ENCODE assay signal across 1 cellular context in genomic region chr10:121831777-121832176, GRCh38.
TF ChIP-seq lines count a peak whose summit lies in the region.

No MANE protein-coding gene starts in this region.

TF ChIP-seq in HEK293, 187 proteins besides CTCF, POLR2A, EP300 and RAD21 (continued from another document and continues in another):
- peak; percentile 70; the same call in 1 of the 2 replicates for TF ChIP-seq ZNF324 (tag by site-specific recombination; IDR thresholded peaks at IDR 0.05)
- TF ChIP-seq ZNF521 (tag by site-specific recombination; IDR thresholded peaks at IDR 0.05) = no peak
- no peak for TF ChIP-seq ZNF148 (tag by site-specific recombination; IDR thresholded peaks at IDR 0.05; ENCODE audit: borderline replicate concordance)
- peak; percentile 91 for TF ChIP-seq ZNF18 (tag by site-specific recombination; IDR thresholded peaks at IDR 0.05)
- TF ChIP-seq ZBTB11 (tag by site-specific recombination; conservative IDR thresholded peaks at IDR 0.05; ENCODE audit: low read depth) = no peak; the same call in 1 of the 2 replicates
- TF ChIP-seq TRIM28 (IDR thresholded peaks at IDR 0.05; ENCODE audit: borderline replicate concordance, low read length) = peak; percentile 82; the same call in 1 of the 2 replicates
- no peak for TF ChIP-seq ZFP3 (tag by site-specific recombination; IDR thresholded peaks at IDR 0.05; ENCODE audit: low read depth)
- TF ChIP-seq ZNF692 (tag by site-specific recombination; IDR thresholded peaks at IDR 0.05) = peak; percentile 61; the same call in 1 of the 2 replicates
- TF ChIP-seq ZNF10 (tag by site-specific recombination; IDR thresholded peaks at IDR 0.05) = peak; percentile 82
- peak; percentile 56 for TF ChIP-seq ZNF596 (tag by site-specific recombination; IDR thresholded peaks at IDR 0.05)
- no peak for TF ChIP-seq ZBTB20 (tag by site-specific recombination; IDR thresholded peaks at IDR 0.05)
- TF ChIP-seq ZNF600 (tag by site-specific recombination; IDR thresholded peaks at IDR 0.05) = peak; percentile 35; the same call in 1 of the 2 replicates
- TF ChIP-seq ZNF513 (tag by site-specific recombination; IDR thresholded peaks at IDR 0.05) = peak; percentile 51; the same call in 1 of the 2 replicates
- TF ChIP-seq ZNF558 (tag by site-specific recombination; IDR thresholded peaks at IDR 0.05) = peak; percentile 80; the same call in 1 of the 2 replicates
- TF ChIP-seq PRDM6 (tag by site-specific recombination; IDR thresholded peaks at IDR 0.05) = peak; percentile 98
- TF ChIP-seq ZNF747 (tag by site-specific recombination; IDR thresholded peaks at IDR 0.05) = no peak
- TF ChIP-seq GLI2 (tag by site-specific recombination; IDR thresholded peaks at IDR 0.05; ENCODE audit: borderline replicate concordance, low read depth) = peak; percentile 91
- peak; percentile 91 for TF ChIP-seq PRDM4 (tag by site-specific recombination; IDR thresholded peaks at IDR 0.05)
- peak; percentile 94 for TF ChIP-seq IKZF3 (tag by site-specific recombination; IDR thresholded peaks at IDR 0.05)
- peak; percentile 94 for TF ChIP-seq TSHZ1 (tag by site-specific recombination; IDR thresholded peaks at IDR 0.05; ENCODE audit: borderline replicate concordance)
- TF ChIP-seq ZBTB44 (tag by site-specific recombination; IDR thresholded peaks at IDR 0.05) = peak; percentile 89
- TF ChIP-seq ZNF175 (tag by site-specific recombination; IDR thresholded peaks at IDR 0.05) = no peak
- TF ChIP-seq AEBP2 (tag by site-specific recombination; IDR thresholded peaks at IDR 0.05; ENCODE audit: borderline replicate concordance) = no peak
- TF ChIP-seq INSM2 (tag by site-specific recombination; IDR thresholded peaks at IDR 0.05) = peak; percentile 94
- no peak for TF ChIP-seq ZFP37 (tag by site-specific recombination; IDR thresholded peaks at IDR 0.05)
- peak; percentile 98 for TF ChIP-seq ZSCAN23 (tag by site-specific recombination; IDR thresholded peaks at IDR 0.05)
- TF ChIP-seq KLF1 (tag by site-specific recombination; IDR thresholded peaks at IDR 0.05) = peak; percentile 48
